ENCODE assay signal across 9 cellular contexts in genomic region chr18:58552057-58552461, GRCh38.
DNase-seq lines count a peak whose midpoint lies in the region; ATAC-seq and TF ChIP-seq lines count a peak whose summit lies in the region.
"Had no signal": no experiment of that assay in that cellular context is flagged by ENCODE, and none has a peak within 500 bp of the region (broad histone marks: within the 10 kb centered on the region; RNA-seq: fewer than 3 reads in every experiment).

No MANE protein-coding gene starts in this region.

- H3K4me2 ChIP-seq in GM23248 (ENCODE audit: unreplicated experiment) = peak overlapping the region; percentile 37
- H3K4me2 ChIP-seq: BLaER1 had no signal

- peaks cover 18% of the 10 kb centered on the region; the same call in 1 of the 2 replicates for H3F3A ChIP-seq in GM23248 (ENCODE audit: insufficient read depth)

- no peaks in the 10 kb centered on the region for H3K9me3 ChIP-seq in GM23248 (ENCODE audit: low read depth)
- no peaks in the 10 kb centered on the region for H3K9me3 ChIP-seq in psoas muscle

- WGBS in GM23248 (ENCODE audit: low coverage in 1 of 2, low lambda C conversion rate in 2 of 2, missing lambda C conversion rate in 2 of 2), 2 experiments = 67 to 68% methylated on average over 4 of the region's 4 CpGs
- 61 to 89% (median 82%) methylated on average over 4 of the region's 4 CpGs for WGBS in psoas muscle, 3 donors

- H3K4me1 ChIP-seq in GM23248 (ENCODE audit: insufficient read depth) = peaks cover 14% of the 10 kb centered on the region
- H3K4me1 ChIP-seq in psoas muscle = peaks cover 39% of the 10 kb centered on the region

- H3K27me3 Mint-ChIP-seq in activated T-cell treated with anti-CD3 and anti-CD28 coated beads, Interleukin-2, amount 50 U/mL, for 4 hours (ENCODE audit: low read depth) = no peaks in the 10 kb centered on the region

- H2AFZ ChIP-seq in GM23248 = no peak overlapping the region

- H3K4me3 ChIP-seq in GM23248 (no peak overlapping the region), psoas muscle (no peak overlapping the region)
- H3K4me3 ChIP-seq: BLaER1 had no signal

- TF ChIP-seq CTCF in psoas muscle (IDR thresholded peaks at IDR 0.05) = no peak

- peaks cover 99% of the 10 kb centered on the region for H3K79me2 ChIP-seq in GM23248 (ENCODE audit: insufficient read depth)

- no peak overlapping the region for H3K4me3 Mint-ChIP-seq in activated T-cell treated with anti-CD3 and anti-CD28 coated beads, Interleukin-2, amount 50 U/mL, for 4 hours

- in situ Hi-C loops in GM23248 (cut with MboI) = no loop called here

- no peak overlapping the region for H3K9ac ChIP-seq in GM23248
- H3K9ac ChIP-seq: BLaER1 had no signal

- intact Hi-C loops in psoas muscle (cut with DNase I) = no loop called here

- H3K27me3 ChIP-seq in GM23248 (replicated peaks; ENCODE audit: insufficient read depth) (no peaks in the 10 kb centered on the region), psoas muscle (ENCODE audit: insufficient read depth in 3 of 3, low read length in 2 of 3) (no peaks in the 10 kb centered on the region)
- H3K27me3 ChIP-seq: BLaER1 had no signal

- H3K36me3 ChIP-seq in GM23248 (ENCODE audit: low read depth) (peaks cover 12% of the 10 kb centered on the region; the same call in 1 of the 2 replicates), psoas muscle (ENCODE audit: insufficient read depth in 1 of 2, low read depth in 1 of 2) (no peaks in the 10 kb centered on the region)
- H3K36me3 ChIP-seq: BLaER1 had no signal

- peak; percentile 58 to 61 for ATAC-seq in activated T-cell treated with anti-CD3 and anti-CD28 coated beads, Interleukin-2, amount 50 U/mL, for 4 hours
- ATAC-seq in psoas muscle = no peak

- no peaks in the 10 kb centered on the region for H3K9me3 Mint-ChIP-seq in activated T-cell treated with anti-CD3 and anti-CD28 coated beads, Interleukin-2, amount 50 U/mL, for 4 hours

- no peaks in the 10 kb centered on the region for H3K36me3 Mint-ChIP-seq in activated T-cell treated with anti-CD3 and anti-CD28 coated beads, Interleukin-2, amount 50 U/mL, for 4 hours (ENCODE audit: insufficient read depth)

- H3K9me2 ChIP-seq in GM23248 (ENCODE audit: insufficient read depth) = no peaks in the 10 kb centered on the region

- peaks cover 38% of the 10 kb centered on the region for H3K4me1 Mint-ChIP-seq in activated T-cell treated with anti-CD3 and anti-CD28 coated beads, Interleukin-2, amount 50 U/mL, for 4 hours (ENCODE audit: low read depth)

- no peak overlapping the region for H3K27ac ChIP-seq in GM23248
- peak overlapping the region; percentile 65 for H3K27ac ChIP-seq in psoas muscle
- H3K27ac ChIP-seq: BLaER1 had no signal

- peaks cover 9% of the 10 kb centered on the region; the same call in 1 of the 2 replicates for H4K20me1 ChIP-seq in GM23248 (ENCODE audit: insufficient read depth)
- H4K20me1 ChIP-seq: BLaER1 had no signal

- DNase-seq in activated T-cell treated with anti-CD3 and anti-CD28 coated beads, Interleukin-2, amount 50 U/mL, for 4 hours = no peak
- no peak for DNase-seq in activated T-cell treated with anti-CD3 and anti-CD28 coated beads, Interleukin-2, amount 50 U/mL, for 1 hour
- DNase-seq in GM23248 (peak; percentile 43), NCI-H146 treated with DMSO at 0.1 percent for 48 hours (lab: John Stamatoyannopoulos, UW; ENCODE audit: unreplicated experiment) (peak; percentile 66), psoas muscle (no peak), HuH-7 (ENCODE audit: low spot score) (no peak), NK-92 (lab: John Stamatoyannopoulos, UW; ENCODE audit: unreplicated experiment) (no peak), NCI-H1930 (lab: John Stamatoyannopoulos, UW) (no peak)

Comparison
In these comparisons a context has a peak if more than half of its experiments do, and no peak if none do; other contexts are left out.
1. ATAC-seq: peak in activated T-cell treated with anti-CD3 and anti-CD28 coated beads, Interleukin-2, amount 50 U/mL, for 4 hours (2 of 2); none in psoas muscle (0 of 4).
2. DNase-seq: peak in GM23248 (single experiment) and NCI-H146 treated with DMSO at 0.1 percent for 48 hours (single experiment); none in activated T-cell treated with anti-CD3 and anti-CD28 coated beads, Interleukin-2, amount 50 U/mL, for 4 hours (single experiment), activated T-cell treated with anti-CD3 and anti-CD28 coated beads, Interleukin-2, amount 50 U/mL, for 1 hour (single experiment), psoas muscle (0 of 2), HuH-7 (single experiment), NK-92 (single experiment) and NCI-H1930 (0 of 2).